ENCODE assay signal across 17 cellular contexts in genomic region chr3:52752045-52752660, GRCh38. TPM values are rescaled to one million over a fixed set of nuclear protein-coding genes. Genes with fewer than 3 reads are reported as not detected.
DNase-seq lines count a peak whose midpoint lies in the region; ATAC-seq and TF ChIP-seq lines count a peak whose summit lies in the region.
"Had no signal": no experiment of that assay in that cellular context is flagged by ENCODE, and none has a peak within 500 bp of the region (broad histone marks: within the 10 kb centered on the region; RNA-seq: fewer than 3 reads in every experiment).

No MANE protein-coding gene starts in this region.

- H3K27ac ChIP-seq in hepatocyte = peak overlapping the region; percentile 7
- H3K27ac ChIP-seq: left ventricle myocardium inferior, Peyer's patch had no signal

- DNase-seq in Caco-2 (peak; percentile 41 to 63), OCI-M1 (lab: John Stamatoyannopoulos, UW) (peak; percentile 30), hepatocyte (ENCODE audit: low spot score) (no peak)
- no peak for DNase-seq in activated effector memory CD4-positive, alpha-beta T cell treated with Interleukin-2 at 50 U/mL for 16 hours
- no peak for DNase-seq in activated T-cell treated with anti-CD3 and anti-CD28 coated beads, Interleukin-2, amount 50 U/mL, for 1 hour
- DNase-seq: activated B cell treated with CpG ODN at 0.5 μM for 24 hours; activated naive CD4-positive, alpha-beta T cell treated with anti-CD3 and anti-CD28 coated beads, Interleukin-2, amount 10 ng/mL, durations not matched to agents 7 days and 5 days; DMS79; left ventricle myocardium inferior; NCI-H1930; Peyer's patch; small intestine; upper lobe of left lung had no signal

- no peak overlapping the region for H3K4me3 ChIP-seq in Caco-2 (ENCODE audit: low read depth, low read length)
- H3K4me3 ChIP-seq in hepatocyte = no peak overlapping the region
- H3K4me3 ChIP-seq: left ventricle myocardium inferior, Peyer's patch, upper lobe of left lung had no signal

- H3K4me2 ChIP-seq in hepatocyte = no peak overlapping the region

- no TSS peak for BruUV-seq in Caco-2 (replicated peaks; lab: Mats Ljungman, UMichigan)

- no peaks in the 10 kb centered on the region for H3K79me2 ChIP-seq in hepatocyte

- H3K36me3 ChIP-seq in Caco-2 (ENCODE audit: control insufficient read depth, insufficient read depth, low read length) (peaks cover 1% of the 10 kb centered on the region), hepatocyte (replicated peaks; ENCODE audit: insufficient read depth, low read depth) (no peaks in the 10 kb centered on the region)

- H3K27me3 ChIP-seq in Caco-2 (replicated peaks; ENCODE audit: control insufficient read depth, insufficient read depth, low read length) = no peaks in the 10 kb centered on the region
- no peaks in the 10 kb centered on the region for H3K27me3 ChIP-seq in hepatocyte
- H3K27me3 ChIP-seq: Peyer's patch, upper lobe of left lung had no signal

- H3K9me3 ChIP-seq in Caco-2 (peaks cover 5% of the 10 kb centered on the region; the same call in 1 of the 2 replicates), hepatocyte (ENCODE audit: low read depth) (no peaks in the 10 kb centered on the region)
- H3K9me3 ChIP-seq: left ventricle myocardium inferior, Peyer's patch, upper lobe of left lung had no signal

- 78% methylated on average over 3 of the region's 3 CpGs for WGBS in hepatocyte (ENCODE audit: low lambda C conversion rate, missing lambda C conversion rate)

- H2AFZ ChIP-seq in hepatocyte = no peak overlapping the region

- intact Hi-C loops in Caco-2 (cut with micrococcal nuclease; ENCODE audit: unreplicated experiment) = loop anchor here (2.0 kb wide), 1 partner anchor 23 kb away; no protein-coding TSS in a partner anchor

- H3K27me3 Mint-ChIP-seq in Caco-2 (ENCODE audit: insufficient read depth, unreplicated experiment) = no peaks in the 10 kb centered on the region
- H3K27me3 Mint-ChIP-seq: activated B cell treated with CpG ODN at 0.5 μM for 24 hours; activated naive CD4-positive, alpha-beta T cell treated with anti-CD3 and anti-CD28 coated beads, Interleukin-2, amount 10 ng/mL, durations not matched to agents 7 days and 5 days; stimulated activated memory B cell treated with anti-CD40 and anti-IgM and Interleukin-4, amounts not matched to agents 10 μg/mL and 1 μg/mL and 100 μg/mL, for 72 hours had no signal

- H3K9me2 ChIP-seq in hepatocyte (replicated peaks; ENCODE audit: insufficient read depth) = no peaks in the 10 kb centered on the region

- H3K4me1 ChIP-seq in Caco-2 = peaks cover 9% of the 10 kb centered on the region; the same call in 1 of the 2 replicates
- no peaks in the 10 kb centered on the region for H3K4me1 ChIP-seq in hepatocyte (ENCODE audit: insufficient read depth)
- H3K4me1 ChIP-seq: left ventricle myocardium inferior, Peyer's patch had no signal

- H3K4me1 Mint-ChIP-seq in Caco-2 (ENCODE audit: low read depth, unreplicated experiment) = no peaks in the 10 kb centered on the region
- H3K4me1 Mint-ChIP-seq: activated B cell treated with CpG ODN at 0.5 μM for 24 hours; activated naive CD4-positive, alpha-beta T cell treated with anti-CD3 and anti-CD28 coated beads, Interleukin-2, amount 10 ng/mL, durations not matched to agents 7 days and 5 days; brain; stimulated activated memory B cell treated with anti-CD40 and anti-IgM and Interleukin-4, amounts not matched to agents 10 μg/mL and 1 μg/mL and 100 μg/mL, for 72 hours had no signal

- H3K9me3 Mint-ChIP-seq in Caco-2 (ENCODE audit: unreplicated experiment) = no peaks in the 10 kb centered on the region
- H3K9me3 Mint-ChIP-seq: activated B cell treated with CpG ODN at 0.5 μM for 24 hours; activated naive CD4-positive, alpha-beta T cell treated with anti-CD3 and anti-CD28 coated beads, Interleukin-2, amount 10 ng/mL, durations not matched to agents 7 days and 5 days; brain; stimulated activated memory B cell treated with anti-CD40 and anti-IgM and Interleukin-4, amounts not matched to agents 10 μg/mL and 1 μg/mL and 100 μg/mL, for 72 hours had no signal

- POLR2A ChIA-PET in Caco-2 (lab: Charles Lee) = no interaction called here

- no peak overlapping the region for H3K4me3 Mint-ChIP-seq in Caco-2 (ENCODE audit: unreplicated experiment)
- H3K4me3 Mint-ChIP-seq: activated B cell treated with CpG ODN at 0.5 μM for 24 hours; activated naive CD4-positive, alpha-beta T cell treated with anti-CD3 and anti-CD28 coated beads, Interleukin-2, amount 10 ng/mL, durations not matched to agents 7 days and 5 days; brain; stimulated activated memory B cell treated with anti-CD40 and anti-IgM and Interleukin-4, amounts not matched to agents 10 μg/mL and 1 μg/mL and 100 μg/mL, for 72 hours had no signal

- peaks cover 76% of the 10 kb centered on the region for H3K36me3 Mint-ChIP-seq in Caco-2 (ENCODE audit: insufficient read depth, unreplicated experiment)

- no peak for ATAC-seq in HG03520 (IDR thresholded peaks at IDR 0.05; ENCODE audit: unreplicated experiment)
- ATAC-seq: stimulated activated memory B cell treated with anti-CD40 and anti-IgM and Interleukin-4, amounts not matched to agents 10 μg/mL and 1 μg/mL and 100 μg/mL, for 72 hours had no signal

- no peak overlapping the region for H3K27ac Mint-ChIP-seq in Caco-2 (ENCODE audit: unreplicated experiment)
- H3K27ac Mint-ChIP-seq: activated B cell treated with CpG ODN at 0.5 μM for 24 hours; activated naive CD4-positive, alpha-beta T cell treated with anti-CD3 and anti-CD28 coated beads, Interleukin-2, amount 10 ng/mL, durations not matched to agents 7 days and 5 days; brain; stimulated activated memory B cell treated with anti-CD40 and anti-IgM and Interleukin-4, amounts not matched to agents 10 μg/mL and 1 μg/mL and 100 μg/mL, for 72 hours had no signal

- no peaks in the 10 kb centered on the region for H4K20me1 ChIP-seq in hepatocyte (ENCODE audit: insufficient read depth, poor library complexity, severe bottlenecking)

- CTCF ChIA-PET in Caco-2 (lab: Charles Lee) = no interaction called here

- TF ChIP-seq CTCF in Caco-2 (IDR thresholded peaks at IDR 0.05; ENCODE audit: insufficient read depth in 1 of 2, low read depth in 1 of 2, low read length in 1 of 2, severe bottlenecking in 1 of 2, unreplicated experiment in 1 of 2) (no peak), hepatocyte (IDR thresholded peaks at IDR 0.05; ENCODE audit: poor library complexity) (no peak)

RNA-seq across cellular contexts. Expression of gene NEK4, which starts 18.6 kb away (rescaled TPM):
- 39.2 and 40.5 TPM in 2 replicates for total RNA-seq in Caco-2 (2022)
- total RNA-seq in hepatocyte = 19.2 and 21.4 TPM in 2 replicates
- 5.5 and 8.0 TPM in 2 replicates for polyA plus RNA-seq in hepatocyte

RNA-seq across cellular contexts. Expression of gene ITIH1, which starts 25.2 kb away (rescaled TPM):
- total RNA-seq in Caco-2 (2022) (0.49 TPM in 1 of 2 replicates, not detected in the other), hepatocyte (120 and 154 TPM in 2 replicates)
- polyA plus RNA-seq in hepatocyte = 160 and 250 TPM in 2 replicates
- total RNA-seq: left ventricle myocardium inferior, myocyte, Peyer's patch had no signal

RNA-seq across cellular contexts. Expression of gene ITIH3, which starts 42.4 kb away (rescaled TPM):
- total RNA-seq in Caco-2 (2022) = 0.23 and 0.27 TPM in 2 replicates
- total RNA-seq in hepatocyte = 53.6 and 63.3 TPM in 2 replicates
- polyA plus RNA-seq in hepatocyte = 66.9 and 71.7 TPM in 2 replicates
- total RNA-seq: activated B cell treated with CpG ODN at 0.5 μM for 24 hours, myocyte had no signal

RNA-seq across cellular contexts. Expression of gene SPCS1, which starts 46.2 kb away (rescaled TPM):
- total RNA-seq in Caco-2 (2022) (141 and 153 TPM in 2 replicates), hepatocyte (158 and 261 TPM in 2 replicates)
- 219 and 242 TPM in 2 replicates for polyA plus RNA-seq in hepatocyte

RNA-seq across cellular contexts. Expression of gene GLT8D1, which starts 46.6 kb away (rescaled TPM):
- total RNA-seq in Caco-2 (2022) (30.5 and 31.4 TPM in 2 replicates), hepatocyte (68.3 and 97.9 TPM in 2 replicates)
- polyA plus RNA-seq in hepatocyte = 79.9 and 89.2 TPM in 2 replicates

Comparison
In these comparisons a context has a peak if more than half of its experiments do, and no peak if none do; other contexts are left out.
1. DNase-seq: peak in Caco-2 (2 of 2) and OCI-M1 (single experiment); none in hepatocyte (single experiment), activated effector memory CD4-positive, alpha-beta T cell treated with Interleukin-2 at 50 U/mL for 16 hours (single experiment) and activated T-cell treated with anti-CD3 and anti-CD28 coated beads, Interleukin-2, amount 50 U/mL, for 1 hour (single experiment).
2. RNA of gene ITIH1, which starts 25.2 kb away (total RNA-seq): 120 to 154 TPM in hepatocyte; 0.49 TPM in Caco-2; every median in the first group is over 10 times any median in the second.
3. RNA of gene ITIH3, which starts 42.4 kb away (total RNA-seq): 53.6 to 63.3 TPM in hepatocyte; 0.23 to 0.27 TPM in Caco-2; every median in the first group is over 10 times any median in the second.